In the genomic region with DNA sequence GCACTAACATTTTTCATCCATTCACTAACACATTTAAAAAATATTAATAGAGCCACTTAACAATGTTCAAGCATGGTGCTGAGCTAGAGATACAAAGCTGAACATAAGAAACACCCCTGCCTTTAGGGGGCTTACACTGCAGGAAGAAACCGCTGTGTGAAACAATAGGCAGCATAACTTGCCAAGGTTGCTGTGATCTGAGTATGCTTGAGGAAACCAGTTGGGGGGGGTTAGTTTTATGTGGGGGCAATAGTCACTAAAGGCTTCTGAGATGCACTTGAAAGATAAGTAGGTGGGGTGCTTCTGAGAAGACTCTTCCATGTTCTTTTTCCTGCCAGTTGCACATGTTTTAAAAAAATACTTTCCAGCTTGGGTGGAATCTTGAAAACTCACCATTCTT, we compare ENCODE assay signal across 1 cellular context.
TF ChIP-seq lines count a peak whose summit lies in the region.

No MANE protein-coding gene starts in this region.

TF ChIP-seq in H1, 55 proteins besides CTCF, POLR2A, EP300 and RAD21:
- no peak for TF ChIP-seq RXRA (IDR thresholded peaks at IDR 0.05; ENCODE audit: insufficient read depth, low read depth, low read length)
- TF ChIP-seq, protein P1, sequence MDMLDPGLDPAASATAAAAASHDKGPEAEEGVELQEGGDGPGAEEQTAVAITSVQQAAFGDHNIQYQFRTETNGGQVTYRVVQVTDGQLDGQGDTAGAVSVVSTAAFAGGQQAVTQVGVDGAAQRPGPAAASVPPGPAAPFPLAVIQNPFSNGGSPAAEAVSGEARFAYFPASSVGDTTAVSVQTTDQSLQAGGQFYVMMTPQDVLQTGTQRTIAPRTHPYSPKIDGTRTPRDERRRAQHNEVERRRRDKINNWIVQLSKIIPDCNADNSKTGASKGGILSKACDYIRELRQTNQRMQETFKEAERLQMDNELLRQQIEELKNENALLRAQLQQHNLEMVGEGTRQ (IDR thresholded peaks at IDR 0.05; ENCODE audit: low read length) = no peak
- no peak for TF ChIP-seq RNF2 (IDR thresholded peaks at IDR 0.05; ENCODE audit: borderline replicate concordance, low read depth, low read length, missing control alignments, poor library complexity, severe bottlenecking)
- TF ChIP-seq PHF8 (conservative IDR thresholded peaks at IDR 0.05; ENCODE audit: low read depth, low read length) = no peak
